Comparison of ENCODE assay signal across 1 cellular context in the genomic region with DNA sequence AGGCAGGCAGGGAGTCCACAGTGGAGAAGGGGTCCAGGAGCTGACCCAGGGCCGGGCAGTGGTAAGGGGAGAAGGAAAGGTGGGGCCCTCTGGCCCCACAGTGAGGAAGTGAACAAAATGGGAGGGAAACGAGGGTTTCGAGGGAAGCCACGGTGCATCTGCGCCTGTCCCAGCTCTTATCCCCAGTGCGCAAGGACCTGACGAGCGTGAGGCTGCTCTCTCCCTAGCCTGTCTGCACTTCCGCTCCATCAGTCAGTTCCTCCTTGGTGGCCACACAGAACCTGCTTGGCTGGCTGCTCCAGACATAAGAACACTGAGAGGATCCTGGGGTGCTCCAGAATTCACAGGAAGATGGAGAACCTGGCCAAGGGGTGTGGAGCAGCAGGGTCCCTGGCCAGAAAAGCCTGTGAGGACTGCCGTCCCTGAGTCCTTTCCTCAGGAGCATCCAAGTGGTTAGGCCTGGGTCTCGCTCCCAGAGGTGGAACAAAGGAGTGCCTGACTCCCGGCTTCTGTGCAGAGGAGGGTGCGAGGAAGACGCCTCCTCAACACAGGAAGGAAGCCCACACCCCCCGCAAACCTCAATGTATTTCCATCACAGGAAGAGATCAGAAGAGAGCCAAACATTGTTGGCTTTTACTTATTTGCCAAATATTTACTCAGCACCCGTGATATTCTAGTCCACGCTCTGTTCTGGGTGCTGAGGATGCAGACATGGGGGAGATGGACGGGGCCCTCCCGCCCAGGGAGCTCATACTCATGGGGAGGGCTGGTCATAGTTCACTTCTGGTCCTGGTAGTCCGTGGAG.
TF ChIP-seq lines count a peak whose summit lies in the region.

No MANE protein-coding gene starts in this region.

TF ChIP-seq in K562, 482 proteins besides CTCF, POLR2A, EP300 and RAD21 (continued from another document and continues in another):
- TF ChIP-seq, protein P1, sequence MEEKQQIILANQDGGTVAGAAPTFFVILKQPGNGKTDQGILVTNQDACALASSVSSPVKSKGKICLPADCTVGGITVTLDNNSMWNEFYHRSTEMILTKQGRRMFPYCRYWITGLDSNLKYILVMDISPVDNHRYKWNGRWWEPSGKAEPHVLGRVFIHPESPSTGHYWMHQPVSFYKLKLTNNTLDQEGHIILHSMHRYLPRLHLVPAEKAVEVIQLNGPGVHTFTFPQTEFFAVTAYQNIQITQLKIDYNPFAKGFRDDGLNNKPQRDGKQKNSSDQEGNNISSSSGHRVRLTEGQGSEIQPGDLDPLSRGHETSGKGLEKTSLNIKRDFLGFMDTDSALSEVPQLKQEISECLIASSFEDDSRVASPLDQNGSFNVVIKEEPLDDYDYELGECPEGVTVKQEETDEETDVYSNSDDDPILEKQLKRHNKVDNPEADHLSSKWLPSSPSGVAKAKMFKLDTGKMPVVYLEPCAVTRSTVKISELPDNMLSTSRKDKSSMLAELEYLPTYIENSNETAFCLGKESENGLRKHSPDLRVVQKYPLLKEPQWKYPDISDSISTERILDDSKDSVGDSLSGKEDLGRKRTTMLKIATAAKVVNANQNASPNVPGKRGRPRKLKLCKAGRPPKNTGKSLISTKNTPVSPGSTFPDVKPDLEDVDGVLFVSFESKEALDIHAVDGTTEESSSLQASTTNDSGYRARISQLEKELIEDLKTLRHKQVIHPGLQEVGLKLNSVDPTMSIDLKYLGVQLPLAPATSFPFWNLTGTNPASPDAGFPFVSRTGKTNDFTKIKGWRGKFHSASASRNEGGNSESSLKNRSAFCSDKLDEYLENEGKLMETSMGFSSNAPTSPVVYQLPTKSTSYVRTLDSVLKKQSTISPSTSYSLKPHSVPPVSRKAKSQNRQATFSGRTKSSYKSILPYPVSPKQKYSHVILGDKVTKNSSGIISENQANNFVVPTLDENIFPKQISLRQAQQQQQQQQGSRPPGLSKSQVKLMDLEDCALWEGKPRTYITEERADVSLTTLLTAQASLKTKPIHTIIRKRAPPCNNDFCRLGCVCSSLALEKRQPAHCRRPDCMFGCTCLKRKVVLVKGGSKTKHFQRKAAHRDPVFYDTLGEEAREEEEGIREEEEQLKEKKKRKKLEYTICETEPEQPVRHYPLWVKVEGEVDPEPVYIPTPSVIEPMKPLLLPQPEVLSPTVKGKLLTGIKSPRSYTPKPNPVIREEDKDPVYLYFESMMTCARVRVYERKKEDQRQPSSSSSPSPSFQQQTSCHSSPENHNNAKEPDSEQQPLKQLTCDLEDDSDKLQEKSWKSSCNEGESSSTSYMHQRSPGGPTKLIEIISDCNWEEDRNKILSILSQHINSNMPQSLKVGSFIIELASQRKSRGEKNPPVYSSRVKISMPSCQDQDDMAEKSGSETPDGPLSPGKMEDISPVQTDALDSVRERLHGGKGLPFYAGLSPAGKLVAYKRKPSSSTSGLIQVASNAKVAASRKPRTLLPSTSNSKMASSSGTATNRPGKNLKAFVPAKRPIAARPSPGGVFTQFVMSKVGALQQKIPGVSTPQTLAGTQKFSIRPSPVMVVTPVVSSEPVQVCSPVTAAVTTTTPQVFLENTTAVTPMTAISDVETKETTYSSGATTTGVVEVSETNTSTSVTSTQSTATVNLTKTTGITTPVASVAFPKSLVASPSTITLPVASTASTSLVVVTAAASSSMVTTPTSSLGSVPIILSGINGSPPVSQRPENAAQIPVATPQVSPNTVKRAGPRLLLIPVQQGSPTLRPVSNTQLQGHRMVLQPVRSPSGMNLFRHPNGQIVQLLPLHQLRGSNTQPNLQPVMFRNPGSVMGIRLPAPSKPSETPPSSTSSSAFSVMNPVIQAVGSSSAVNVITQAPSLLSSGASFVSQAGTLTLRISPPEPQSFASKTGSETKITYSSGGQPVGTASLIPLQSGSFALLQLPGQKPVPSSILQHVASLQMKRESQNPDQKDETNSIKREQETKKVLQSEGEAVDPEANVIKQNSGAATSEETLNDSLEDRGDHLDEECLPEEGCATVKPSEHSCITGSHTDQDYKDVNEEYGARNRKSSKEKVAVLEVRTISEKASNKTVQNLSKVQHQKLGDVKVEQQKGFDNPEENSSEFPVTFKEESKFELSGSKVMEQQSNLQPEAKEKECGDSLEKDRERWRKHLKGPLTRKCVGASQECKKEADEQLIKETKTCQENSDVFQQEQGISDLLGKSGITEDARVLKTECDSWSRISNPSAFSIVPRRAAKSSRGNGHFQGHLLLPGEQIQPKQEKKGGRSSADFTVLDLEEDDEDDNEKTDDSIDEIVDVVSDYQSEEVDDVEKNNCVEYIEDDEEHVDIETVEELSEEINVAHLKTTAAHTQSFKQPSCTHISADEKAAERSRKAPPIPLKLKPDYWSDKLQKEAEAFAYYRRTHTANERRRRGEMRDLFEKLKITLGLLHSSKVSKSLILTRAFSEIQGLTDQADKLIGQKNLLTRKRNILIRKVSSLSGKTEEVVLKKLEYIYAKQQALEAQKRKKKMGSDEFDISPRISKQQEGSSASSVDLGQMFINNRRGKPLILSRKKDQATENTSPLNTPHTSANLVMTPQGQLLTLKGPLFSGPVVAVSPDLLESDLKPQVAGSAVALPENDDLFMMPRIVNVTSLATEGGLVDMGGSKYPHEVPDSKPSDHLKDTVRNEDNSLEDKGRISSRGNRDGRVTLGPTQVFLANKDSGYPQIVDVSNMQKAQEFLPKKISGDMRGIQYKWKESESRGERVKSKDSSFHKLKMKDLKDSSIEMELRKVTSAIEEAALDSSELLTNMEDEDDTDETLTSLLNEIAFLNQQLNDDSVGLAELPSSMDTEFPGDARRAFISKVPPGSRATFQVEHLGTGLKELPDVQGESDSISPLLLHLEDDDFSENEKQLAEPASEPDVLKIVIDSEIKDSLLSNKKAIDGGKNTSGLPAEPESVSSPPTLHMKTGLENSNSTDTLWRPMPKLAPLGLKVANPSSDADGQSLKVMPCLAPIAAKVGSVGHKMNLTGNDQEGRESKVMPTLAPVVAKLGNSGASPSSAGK (IDR thresholded peaks at IDR 0.05) = peak; percentile 77
- TF ChIP-seq CBFB (CRISPR knock-in tag; IDR thresholded peaks at IDR 0.05) = no peak
- TF ChIP-seq, protein P2, sequence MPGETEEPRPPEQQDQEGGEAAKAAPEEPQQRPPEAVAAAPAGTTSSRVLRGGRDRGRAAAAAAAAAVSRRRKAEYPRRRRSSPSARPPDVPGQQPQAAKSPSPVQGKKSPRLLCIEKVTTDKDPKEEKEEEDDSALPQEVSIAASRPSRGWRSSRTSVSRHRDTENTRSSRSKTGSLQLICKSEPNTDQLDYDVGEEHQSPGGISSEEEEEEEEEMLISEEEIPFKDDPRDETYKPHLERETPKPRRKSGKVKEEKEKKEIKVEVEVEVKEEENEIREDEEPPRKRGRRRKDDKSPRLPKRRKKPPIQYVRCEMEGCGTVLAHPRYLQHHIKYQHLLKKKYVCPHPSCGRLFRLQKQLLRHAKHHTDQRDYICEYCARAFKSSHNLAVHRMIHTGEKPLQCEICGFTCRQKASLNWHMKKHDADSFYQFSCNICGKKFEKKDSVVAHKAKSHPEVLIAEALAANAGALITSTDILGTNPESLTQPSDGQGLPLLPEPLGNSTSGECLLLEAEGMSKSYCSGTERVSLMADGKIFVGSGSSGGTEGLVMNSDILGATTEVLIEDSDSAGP (CRISPR knock-in tag; IDR thresholded peaks at IDR 0.05) = no peak
- TF ChIP-seq, protein P3, sequence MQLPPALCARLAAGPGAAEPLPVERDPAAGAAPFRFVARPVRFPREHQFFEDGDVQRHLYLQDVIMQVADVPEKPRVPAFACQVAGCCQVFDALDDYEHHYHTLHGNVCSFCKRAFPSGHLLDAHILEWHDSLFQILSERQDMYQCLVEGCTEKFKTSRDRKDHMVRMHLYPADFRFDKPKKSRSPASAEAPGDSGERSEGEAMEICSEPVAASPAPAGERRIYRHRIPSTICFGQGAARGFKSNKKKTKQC (CRISPR knock-in tag; IDR thresholded peaks at IDR 0.05) = 0 out of 2 replicates have a peak, but pooled peaks have one; percentile 49
- no peak for TF ChIP-seq NFE2L1 (tag; IDR thresholded peaks at IDR 0.05; ENCODE audit: borderline replicate concordance, low read depth)
- TF ChIP-seq, protein P4, sequence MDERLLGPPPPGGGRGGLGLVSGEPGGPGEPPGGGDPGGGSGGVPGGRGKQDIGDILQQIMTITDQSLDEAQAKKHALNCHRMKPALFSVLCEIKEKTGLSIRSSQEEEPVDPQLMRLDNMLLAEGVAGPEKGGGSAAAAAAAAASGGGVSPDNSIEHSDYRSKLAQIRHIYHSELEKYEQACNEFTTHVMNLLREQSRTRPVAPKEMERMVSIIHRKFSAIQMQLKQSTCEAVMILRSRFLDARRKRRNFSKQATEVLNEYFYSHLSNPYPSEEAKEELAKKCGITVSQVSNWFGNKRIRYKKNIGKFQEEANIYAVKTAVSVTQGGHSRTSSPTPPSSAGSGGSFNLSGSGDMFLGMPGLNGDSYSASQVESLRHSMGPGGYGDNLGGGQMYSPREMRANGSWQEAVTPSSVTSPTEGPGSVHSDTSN (CRISPR knock-in tag; IDR thresholded peaks at IDR 0.05; ENCODE audit: low read depth) = no peak
- TF ChIP-seq, protein P4 (tag; conservative IDR thresholded peaks at IDR 0.05; ENCODE audit: low read depth) = no peak
- no peak for TF ChIP-seq NEUROD1 (IDR thresholded peaks at IDR 0.05; ENCODE audit: borderline replicate concordance, low read depth, low read length, partially characterized antibody)
- peak; percentile 41; the same call in 1 of the 2 replicates for TF ChIP-seq GABPA (tag; conservative IDR thresholded peaks at IDR 0.05; ENCODE audit: low read depth)
- TF ChIP-seq TCF7L2 (IDR thresholded peaks at IDR 0.05; ENCODE audit: low read depth, low read length) = no peak
- TF ChIP-seq, protein P5, sequence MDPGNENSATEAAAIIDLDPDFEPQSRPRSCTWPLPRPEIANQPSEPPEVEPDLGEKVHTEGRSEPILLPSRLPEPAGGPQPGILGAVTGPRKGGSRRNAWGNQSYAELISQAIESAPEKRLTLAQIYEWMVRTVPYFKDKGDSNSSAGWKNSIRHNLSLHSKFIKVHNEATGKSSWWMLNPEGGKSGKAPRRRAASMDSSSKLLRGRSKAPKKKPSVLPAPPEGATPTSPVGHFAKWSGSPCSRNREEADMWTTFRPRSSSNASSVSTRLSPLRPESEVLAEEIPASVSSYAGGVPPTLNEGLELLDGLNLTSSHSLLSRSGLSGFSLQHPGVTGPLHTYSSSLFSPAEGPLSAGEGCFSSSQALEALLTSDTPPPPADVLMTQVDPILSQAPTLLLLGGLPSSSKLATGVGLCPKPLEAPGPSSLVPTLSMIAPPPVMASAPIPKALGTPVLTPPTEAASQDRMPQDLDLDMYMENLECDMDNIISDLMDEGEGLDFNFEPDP (CRISPR knock-in tag; IDR thresholded peaks at IDR 0.05) = no peak
- no peak for TF ChIP-seq ZNF24 (IDR thresholded peaks at IDR 0.05)
- TF ChIP-seq ETV1 (tag; conservative IDR thresholded peaks at IDR 0.05; ENCODE audit: low read depth) = no peak
- TF ChIP-seq ESRRB (CRISPR knock-in tag; IDR thresholded peaks at IDR 0.05; ENCODE audit: borderline replicate concordance) = no peak
- TF ChIP-seq ZFPM2 (CRISPR knock-in tag; IDR thresholded peaks at IDR 0.05) = no peak
- no peak for TF ChIP-seq POU5F1 (IDR thresholded peaks at IDR 0.05; ENCODE audit: borderline replicate concordance, low read depth, low read length, partially characterized antibody)
- no peak for TF ChIP-seq STAT5A (IDR thresholded peaks at IDR 0.05; ENCODE audit: borderline replicate concordance, low read length)
- 0 out of 2 replicates have a peak, but pooled peaks have one; percentile 5 for TF ChIP-seq ZBTB17 (CRISPR knock-in tag; IDR thresholded peaks at IDR 0.05)
- TF ChIP-seq FOXM1 (IDR thresholded peaks at IDR 0.05; ENCODE audit: low read depth) = no peak
- TF ChIP-seq FOXM1 (CRISPR knock-in tag; IDR thresholded peaks at IDR 0.05; ENCODE audit: low read depth) = no peak
- TF ChIP-seq, protein P6, sequence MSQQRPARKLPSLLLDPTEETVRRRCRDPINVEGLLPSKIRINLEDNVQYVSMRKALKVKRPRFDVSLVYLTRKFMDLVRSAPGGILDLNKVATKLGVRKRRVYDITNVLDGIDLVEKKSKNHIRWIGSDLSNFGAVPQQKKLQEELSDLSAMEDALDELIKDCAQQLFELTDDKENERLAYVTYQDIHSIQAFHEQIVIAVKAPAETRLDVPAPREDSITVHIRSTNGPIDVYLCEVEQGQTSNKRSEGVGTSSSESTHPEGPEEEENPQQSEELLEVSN (IDR thresholded peaks at IDR 0.05; ENCODE audit: borderline replicate concordance in 1 of 2, extremely low read depth in 1 of 2, insufficient read depth in 1 of 2, insufficient read length in 1 of 2, low read depth in 1 of 2, low read length in 1 of 2, poor library complexity in 1 of 2, severe bottlenecking in 1 of 2) = peak; percentile 74 to 75
- TF ChIP-seq, protein P7, sequence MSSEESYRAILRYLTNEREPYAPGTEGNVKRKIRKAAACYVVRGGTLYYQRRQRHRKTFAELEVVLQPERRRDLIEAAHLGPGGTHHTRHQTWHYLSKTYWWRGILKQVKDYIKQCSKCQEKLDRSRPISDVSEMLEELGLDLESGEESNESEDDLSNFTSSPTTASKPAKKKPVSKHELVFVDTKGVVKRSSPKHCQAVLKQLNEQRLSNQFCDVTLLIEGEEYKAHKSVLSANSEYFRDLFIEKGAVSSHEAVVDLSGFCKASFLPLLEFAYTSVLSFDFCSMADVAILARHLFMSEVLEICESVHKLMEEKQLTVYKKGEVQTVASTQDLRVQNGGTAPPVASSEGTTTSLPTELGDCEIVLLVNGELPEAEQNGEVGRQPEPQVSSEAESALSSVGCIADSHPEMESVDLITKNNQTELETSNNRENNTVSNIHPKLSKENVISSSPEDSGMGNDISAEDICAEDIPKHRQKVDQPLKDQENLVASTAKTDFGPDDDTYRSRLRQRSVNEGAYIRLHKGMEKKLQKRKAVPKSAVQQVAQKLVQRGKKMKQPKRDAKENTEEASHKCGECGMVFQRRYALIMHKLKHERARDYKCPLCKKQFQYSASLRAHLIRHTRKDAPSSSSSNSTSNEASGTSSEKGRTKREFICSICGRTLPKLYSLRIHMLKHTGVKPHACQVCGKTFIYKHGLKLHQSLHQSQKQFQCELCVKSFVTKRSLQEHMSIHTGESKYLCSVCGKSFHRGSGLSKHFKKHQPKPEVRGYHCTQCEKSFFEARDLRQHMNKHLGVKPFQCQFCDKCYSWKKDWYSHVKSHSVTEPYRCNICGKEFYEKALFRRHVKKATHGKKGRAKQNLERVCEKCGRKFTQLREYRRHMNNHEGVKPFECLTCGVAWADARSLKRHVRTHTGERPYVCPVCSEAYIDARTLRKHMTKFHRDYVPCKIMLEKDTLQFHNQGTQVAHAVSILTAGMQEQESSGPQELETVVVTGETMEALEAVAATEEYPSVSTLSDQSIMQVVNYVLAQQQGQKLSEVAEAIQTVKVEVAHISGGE (CRISPR knock-in tag; IDR thresholded peaks at IDR 0.05) = peak in 1 of 3 experiments; percentile 17; a peak in 1 of 6 replicates
- TF ChIP-seq, protein P8, sequence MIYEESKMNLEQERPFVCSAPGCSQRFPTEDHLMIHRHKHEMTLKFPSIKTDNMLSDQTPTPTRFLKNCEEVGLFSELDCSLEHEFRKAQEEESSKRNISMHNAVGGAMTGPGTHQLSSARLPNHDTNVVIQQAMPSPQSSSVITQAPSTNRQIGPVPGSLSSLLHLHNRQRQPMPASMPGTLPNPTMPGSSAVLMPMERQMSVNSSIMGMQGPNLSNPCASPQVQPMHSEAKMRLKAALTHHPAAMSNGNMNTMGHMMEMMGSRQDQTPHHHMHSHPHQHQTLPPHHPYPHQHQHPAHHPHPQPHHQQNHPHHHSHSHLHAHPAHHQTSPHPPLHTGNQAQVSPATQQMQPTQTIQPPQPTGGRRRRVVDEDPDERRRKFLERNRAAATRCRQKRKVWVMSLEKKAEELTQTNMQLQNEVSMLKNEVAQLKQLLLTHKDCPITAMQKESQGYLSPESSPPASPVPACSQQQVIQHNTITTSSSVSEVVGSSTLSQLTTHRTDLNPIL (CRISPR knock-in tag; IDR thresholded peaks at IDR 0.05) = no peak
- TF ChIP-seq ADNP (tag; IDR thresholded peaks at IDR 0.05) = no peak
